In the genomic region with DNA sequence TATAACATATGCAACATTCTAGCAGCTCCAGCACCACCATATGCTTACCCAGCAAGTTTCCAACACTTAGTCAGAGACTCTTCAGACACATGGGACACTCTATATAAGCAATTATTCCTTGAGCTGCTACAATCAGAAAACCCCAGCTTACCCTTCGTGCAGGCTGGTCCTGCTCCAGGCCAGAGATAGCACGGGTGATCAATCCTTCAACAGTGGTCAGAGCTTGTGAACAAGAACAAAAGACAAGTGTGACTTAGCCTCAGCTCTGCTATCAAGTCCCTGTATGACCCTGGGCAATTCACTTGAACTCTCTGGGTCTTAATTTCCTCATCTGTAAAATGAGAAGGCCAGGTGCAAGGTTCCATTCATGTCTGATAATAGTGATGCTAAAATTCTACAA, we compare ENCODE assay signal across 1 cellular context.
TF ChIP-seq lines count a peak whose summit lies in the region.

No MANE protein-coding gene starts in this region.

TF ChIP-seq in WTC11, 78 proteins besides CTCF, POLR2A, EP300 and RAD21 (continued from another document):
- TF ChIP-seq, protein P1, sequence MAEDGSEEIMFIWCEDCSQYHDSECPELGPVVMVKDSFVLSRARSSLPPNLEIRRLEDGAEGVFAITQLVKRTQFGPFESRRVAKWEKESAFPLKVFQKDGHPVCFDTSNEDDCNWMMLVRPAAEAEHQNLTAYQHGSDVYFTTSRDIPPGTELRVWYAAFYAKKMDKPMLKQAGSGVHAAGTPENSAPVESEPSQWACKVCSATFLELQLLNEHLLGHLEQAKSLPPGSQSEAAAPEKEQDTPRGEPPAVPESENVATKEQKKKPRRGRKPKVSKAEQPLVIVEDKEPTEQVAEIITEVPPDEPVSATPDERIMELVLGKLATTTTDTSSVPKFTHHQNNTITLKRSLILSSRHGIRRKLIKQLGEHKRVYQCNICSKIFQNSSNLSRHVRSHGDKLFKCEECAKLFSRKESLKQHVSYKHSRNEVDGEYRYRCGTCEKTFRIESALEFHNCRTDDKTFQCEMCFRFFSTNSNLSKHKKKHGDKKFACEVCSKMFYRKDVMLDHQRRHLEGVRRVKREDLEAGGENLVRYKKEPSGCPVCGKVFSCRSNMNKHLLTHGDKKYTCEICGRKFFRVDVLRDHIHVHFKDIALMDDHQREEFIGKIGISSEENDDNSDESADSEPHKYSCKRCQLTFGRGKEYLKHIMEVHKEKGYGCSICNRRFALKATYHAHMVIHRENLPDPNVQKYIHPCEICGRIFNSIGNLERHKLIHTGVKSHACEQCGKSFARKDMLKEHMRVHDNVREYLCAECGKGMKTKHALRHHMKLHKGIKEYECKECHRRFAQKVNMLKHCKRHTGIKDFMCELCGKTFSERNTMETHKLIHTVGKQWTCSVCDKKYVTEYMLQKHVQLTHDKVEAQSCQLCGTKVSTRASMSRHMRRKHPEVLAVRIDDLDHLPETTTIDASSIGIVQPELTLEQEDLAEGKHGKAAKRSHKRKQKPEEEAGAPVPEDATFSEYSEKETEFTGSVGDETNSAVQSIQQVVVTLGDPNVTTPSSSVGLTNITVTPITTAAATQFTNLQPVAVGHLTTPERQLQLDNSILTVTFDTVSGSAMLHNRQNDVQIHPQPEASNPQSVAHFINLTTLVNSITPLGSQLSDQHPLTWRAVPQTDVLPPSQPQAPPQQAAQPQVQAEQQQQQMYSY (CRISPR knock-in tag; IDR thresholded peaks at IDR 0.05), result no peak
- TF ChIP-seq SMAD4 (CRISPR knock-in tag; IDR thresholded peaks at IDR 0.05), result no peak
- TF ChIP-seq FOXJ3 (CRISPR knock-in tag; IDR thresholded peaks at IDR 0.05; ENCODE audit: borderline replicate concordance), result no peak
- TF ChIP-seq, protein P2, sequence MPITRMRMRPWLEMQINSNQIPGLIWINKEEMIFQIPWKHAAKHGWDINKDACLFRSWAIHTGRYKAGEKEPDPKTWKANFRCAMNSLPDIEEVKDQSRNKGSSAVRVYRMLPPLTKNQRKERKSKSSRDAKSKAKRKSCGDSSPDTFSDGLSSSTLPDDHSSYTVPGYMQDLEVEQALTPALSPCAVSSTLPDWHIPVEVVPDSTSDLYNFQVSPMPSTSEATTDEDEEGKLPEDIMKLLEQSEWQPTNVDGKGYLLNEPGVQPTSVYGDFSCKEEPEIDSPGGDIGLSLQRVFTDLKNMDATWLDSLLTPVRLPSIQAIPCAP (CRISPR knock-in tag; IDR thresholded peaks at IDR 0.05), result no peak
- TF ChIP-seq ZNF671 (CRISPR knock-in tag; IDR thresholded peaks at IDR 0.05), result no peak
- no peak for TF ChIP-seq ZNF317 (CRISPR knock-in tag; IDR thresholded peaks at IDR 0.05; ENCODE audit: borderline replicate concordance, low read depth)
- TF ChIP-seq NFE2L1 (CRISPR knock-in tag; IDR thresholded peaks at IDR 0.05), result no peak
- TF ChIP-seq CREB1 (CRISPR knock-in tag; IDR thresholded peaks at IDR 0.05), result no peak
- no peak for TF ChIP-seq KAT7 (CRISPR knock-in tag; IDR thresholded peaks at IDR 0.05; ENCODE audit: borderline replicate concordance)
TF ChIP-seq in WTC11: peak in this region for 0.
